Comparison of ENCODE assay signal across 23 cellular contexts in genomic region chr4:27442146-27442545, GRCh38.
"Had no signal": no experiment of that assay in that cellular context is flagged by ENCODE, and none has a peak within 500 bp of the region (broad histone marks: within the 10 kb centered on the region; RNA-seq: fewer than 3 reads in every experiment).

No MANE protein-coding gene starts in this region.

- H3K27me3 Mint-ChIP-seq: activated naive CD8-positive, alpha-beta T cell treated with anti-CD3 and anti-CD28 coated beads, Interleukin-2, amount 50 U/mL, for 24 hours had no signal

- H3K4me1 ChIP-seq: ascending aorta, SJSA1 had no signal

- H3K27ac Mint-ChIP-seq: activated CD8-positive, alpha-beta T cell treated with anti-CD3 and anti-CD28 coated beads, Interleukin-2, amount 10 ng/mL, durations not matched to agents 7 days and 5 days; activated naive CD4-positive, alpha-beta T cell treated with anti-CD3 and anti-CD28 coated beads, Interleukin-2, amount 50 U/mL, for 72 hours; activated naive CD8-positive, alpha-beta T cell treated with anti-CD3 and anti-CD28 coated beads, Interleukin-2, amount 50 U/mL, for 24 hours; T-helper 1 cell treated with Interleukin-12 subunit alpha and Interleukin-12 subunit beta and Interleukin-4 antibody, amounts not matched to agents 30 μg/mL and 1 μg/mL, for 36 hours had no signal

- H3K36me3 Mint-ChIP-seq: activated naive CD4-positive, alpha-beta T cell treated with anti-CD3 and anti-CD28 coated beads, Interleukin-2, amount 50 U/mL, for 72 hours had no signal

- ATAC-seq: activated CD4-positive, CD25-positive, alpha-beta regulatory T cell treated with anti-CD3 and anti-CD28 coated beads, Interleukin-2, amount 50 U/mL, for 24 hours; activated CD8-positive, alpha-beta T cell treated with anti-CD3 and anti-CD28 coated beads, Interleukin-2, amount 10 ng/mL, durations not matched to agents 7 days and 5 days; activated naive CD4-positive, alpha-beta T cell treated with anti-CD3 and anti-CD28 coated beads, Interleukin-2, amount 50 U/mL, for 72 hours; activated naive CD8-positive, alpha-beta T cell treated with anti-CD3 and anti-CD28 coated beads, Interleukin-2, amount 50 U/mL, for 24 hours; Panc1 had no signal

- H3K4me1 Mint-ChIP-seq: activated naive CD8-positive, alpha-beta T cell treated with anti-CD3 and anti-CD28 coated beads, Interleukin-2, amount 50 U/mL, for 24 hours had no signal

- DNase-seq: activated CD4-positive, alpha-beta T cell treated with anti-CD3 and anti-CD28 coated beads for 4 hours; activated CD8-positive, alpha-beta memory T cell treated with anti-CD3 and anti-CD28 coated beads, Interleukin-2, amount 50 U/mL, for 48 hours; activated CD8-positive, alpha-beta T cell treated with anti-CD3 and anti-CD28 coated beads, Interleukin-2, amount 10 ng/mL, durations not matched to agents 7 days and 5 days; activated effector memory CD4-positive, alpha-beta T cell treated with anti-CD3 and anti-CD28 coated beads, Interleukin-2, amount 50 U/mL, for 16 hours; activated naive CD4-positive, alpha-beta T cell treated with Interleukin-2 at 50 U/mL for 16 hours; activated naive CD8-positive, alpha-beta T cell treated with anti-CD3 and anti-CD28 coated beads, Interleukin-2, amount 50 U/mL, for 24 hours; activated T-cell treated with anti-CD3 and anti-CD28 coated beads, Interleukin-2, amount 50 U/mL, for 1 hour; amniotic stem cell; central memory CD4-positive, alpha-beta T cell; MG63; NCI-H1930; NCI-H2171; NCI-H2227 treated with DMSO at 0.1 percent for 48 hours; NCI-H526 treated with DMSO at 0.1 percent for 48 hours; NCI-H82; RPMI8226; SHP77 had no signal

- H3K27ac ChIP-seq: ascending aorta, SJSA1 had no signal

- H3K4me3 Mint-ChIP-seq: activated CD8-positive, alpha-beta T cell treated with anti-CD3 and anti-CD28 coated beads, Interleukin-2, amount 10 ng/mL, durations not matched to agents 7 days and 5 days; activated naive CD8-positive, alpha-beta T cell treated with anti-CD3 and anti-CD28 coated beads, Interleukin-2, amount 50 U/mL, for 24 hours; T-helper 1 cell treated with Interleukin-12 subunit alpha and Interleukin-12 subunit beta and Interleukin-4 antibody, amounts not matched to agents 30 μg/mL and 1 μg/mL, for 36 hours had no signal

- H3K9me3 ChIP-seq: ascending aorta, MG63, SJSA1 had no signal

- H3K4me3 ChIP-seq: ascending aorta, MG63, SJSA1 had no signal

- H3K36me3 ChIP-seq: ascending aorta, MG63, SJSA1 had no signal

- H3K27me3 ChIP-seq: ascending aorta, MG63, SJSA1 had no signal
